Comparison of ENCODE assay signal across 8 cellular contexts in the genomic region with DNA sequence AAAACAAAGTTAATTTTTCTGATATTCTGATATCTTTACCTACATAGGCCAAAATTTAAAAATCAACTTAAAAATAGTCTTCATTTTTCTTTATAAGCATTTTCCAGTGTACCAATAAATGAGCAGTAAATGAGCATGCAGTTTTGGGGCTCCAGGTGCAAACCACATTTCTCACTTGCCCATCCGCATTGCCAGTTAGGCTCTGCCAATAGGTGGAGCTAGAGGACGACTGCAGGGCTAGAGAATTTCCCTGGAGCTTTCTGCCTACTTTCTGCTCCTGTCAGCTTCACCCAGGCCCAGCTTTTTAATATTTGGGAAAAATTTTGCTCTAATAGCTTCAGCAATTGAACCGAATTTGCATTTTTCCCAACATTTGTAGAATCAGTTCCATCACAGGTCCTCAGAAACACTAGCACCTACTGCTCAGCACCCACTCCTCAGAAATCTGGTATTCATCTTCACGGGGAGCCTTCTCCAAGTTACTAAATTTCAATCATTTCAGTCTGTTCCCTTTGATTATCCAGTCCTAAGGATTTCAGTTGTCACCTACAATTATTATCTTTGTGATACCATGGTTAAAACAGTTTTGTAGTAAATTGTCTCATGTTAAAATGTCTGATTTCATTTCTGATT.
DNase-seq lines count a peak whose midpoint lies in the region; ATAC-seq, FAIRE-seq and TF ChIP-seq lines count a peak whose summit lies in the region.

No MANE protein-coding gene starts in this region.

- peak in 9 of 10 experiments; percentile 9 to 45 (median 14) for DNase-seq in CD4-positive, alpha-beta T cell
- DNase-seq in PC-3 (peak; percentile 71), heart right ventricle (peak; percentile 22 to 32), small intestine (peak; percentile 39), mesenteric fat pad (ENCODE audit: low spot score) (no peak)
- peak; percentile 43 for DNase-seq in activated naive CD4-positive, alpha-beta T cell treated with Interleukin-2 at 50 U/mL for 16 hours

- POLR2A ChIA-PET in CD4-positive, alpha-beta T cell (lab: Charles Lee) = no interaction called here
- POLR2A ChIA-PET in PC-3 (lab: Charles Lee; ENCODE audit: unreplicated experiment) = no interaction called here

- H3K36me3 Mint-ChIP-seq in CD4-positive, alpha-beta T cell (ENCODE audit: low read depth) = no peaks in the 10 kb centered on the region

- CTCF ChIA-PET in CD4-positive, alpha-beta T cell (lab: Charles Lee) = interaction anchor here (0.7 to 1.6 kb wide), 3 partner anchors 11 to 973 kb away, joined by 3 read pairs; no protein-coding TSS in a partner anchor
- CTCF ChIA-PET in PC-3 (lab: Charles Lee) = interaction anchor here (0.5 to 1.1 kb wide), 5 partner anchors 23 to 279 kb away, joined by 3 to 5 read pairs (median 3); no protein-coding TSS in a partner anchor

- H3K4me3 ChIP-seq in PC-3 (ENCODE audit: low read length) = no peak overlapping the region
- no peak overlapping the region for H3K4me3 ChIP-seq in heart right ventricle
- no peak overlapping the region for H3K4me3 ChIP-seq in small intestine (ENCODE audit: low read depth in 1 of 2, low read length in 2 of 2)

- H3K4me1 Mint-ChIP-seq in CD4-positive, alpha-beta T cell (ENCODE audit: low read depth) = no peaks in the 10 kb centered on the region

- no peaks in the 10 kb centered on the region for H3F3A ChIP-seq in PC-3 (ENCODE audit: low read length, unreplicated experiment)

- ATAC-seq in CD4-positive, alpha-beta T cell (ENCODE audit: poor library complexity) = no peak
- ATAC-seq in GM18868 (IDR thresholded peaks at IDR 0.05; ENCODE audit: unreplicated experiment) = peak; percentile 91
- ATAC-seq in HG03064 (IDR thresholded peaks at IDR 0.05; ENCODE audit: low read depth, unreplicated experiment) = peak; percentile 53
- ATAC-seq in PC-3 = peak; percentile 75
- ATAC-seq in heart right ventricle = no peak

- H3K79me2 ChIP-seq in PC-3 (ENCODE audit: low read length) = no peaks in the 10 kb centered on the region

- H3K9ac ChIP-seq in PC-3 (ENCODE audit: low read length) = no peak overlapping the region

- BruUV-seq in PC-3 (replicated peaks; lab: Mats Ljungman, UMichigan) = no TSS peak

- H3K36me3 ChIP-seq in PC-3 (ENCODE audit: low read depth, low read length) = no peaks in the 10 kb centered on the region
- no peaks in the 10 kb centered on the region for H3K36me3 ChIP-seq in heart right ventricle
- H3K36me3 ChIP-seq in small intestine (ENCODE audit: control insufficient read depth in 2 of 2, insufficient read depth in 2 of 2, low read length in 2 of 2) = no peaks in the 10 kb centered on the region

- no peak overlapping the region for H3K27ac Mint-ChIP-seq in CD4-positive, alpha-beta T cell

- peaks cover 7% of the 10 kb centered on the region for H3K27me3 Mint-ChIP-seq in CD4-positive, alpha-beta T cell

- H3K27ac ChIP-seq in CD4-positive, alpha-beta T cell (ENCODE audit: low read depth, low read length) = no peak overlapping the region
- no peak overlapping the region for H3K27ac ChIP-seq in PC-3 (ENCODE audit: low read length)
- no peak overlapping the region for H3K27ac ChIP-seq in heart right ventricle
- H3K27ac ChIP-seq in small intestine (ENCODE audit: low read depth in 1 of 2, low read length in 1 of 2) = no peak overlapping the region

- H3K27me3 ChIP-seq in CD4-positive, alpha-beta T cell (ENCODE audit: control insufficient read depth, insufficient read depth, low read length) = no peaks in the 10 kb centered on the region
- H3K27me3 ChIP-seq in PC-3 (ENCODE audit: low read length) (no peaks in the 10 kb centered on the region), heart right ventricle (no peaks in the 10 kb centered on the region), small intestine (ENCODE audit: control insufficient read depth in 2 of 2, insufficient read depth in 2 of 2, low read length in 2 of 2) (no peaks in the 10 kb centered on the region)

- H4K20me1 ChIP-seq in PC-3 (ENCODE audit: low read length) = no peaks in the 10 kb centered on the region

- intact Hi-C loops in CD4-positive, alpha-beta T cell (cut with DNase I, micrococcal nuclease) = loop anchor here (5.0 to 10.0 kb wide), 4 partner anchors 614 to 1792 kb away; no protein-coding TSS in a partner anchor
- intact Hi-C loops in PC-3 (cut with micrococcal nuclease) (loop anchor here (1.0 to 2.0 kb wide), 2 partner anchors 615 to 1326 kb away; no protein-coding TSS in a partner anchor), heart right ventricle (cut with DNase I) (loop anchor here in 3 of 10 donors (1.0 to 10.0 kb wide), 2 partner anchors 614 to 960 kb away; no protein-coding TSS in a partner anchor)

- no peaks in the 10 kb centered on the region for H3K4me1 ChIP-seq in PC-3 (ENCODE audit: insufficient read depth, low read length)
- H3K4me1 ChIP-seq in heart right ventricle = no peaks in the 10 kb centered on the region
- no peaks in the 10 kb centered on the region for H3K4me1 ChIP-seq in small intestine (ENCODE audit: control insufficient read depth in 2 of 2, insufficient read depth in 1 of 2, low read depth in 1 of 2, low read length in 1 of 2)

- no peak for FAIRE-seq in small intestine (lab: Jason Lieb, UNC)

- WGBS in heart right ventricle, 2 donors = 43 to 44% methylated on average over 4 of the region's 4 CpGs
- 29 to 33% (median 30%) methylated on average over 4 of the region's 4 CpGs for WGBS in small intestine, 3 donors

- no peak overlapping the region for H3K4me2 ChIP-seq in PC-3 (ENCODE audit: low read length)

- H3K9me3 ChIP-seq in CD4-positive, alpha-beta T cell (ENCODE audit: control insufficient read depth, low read length) = peaks cover 2% of the 10 kb centered on the region
- H3K9me3 ChIP-seq in PC-3 (ENCODE audit: low read length) (no peaks in the 10 kb centered on the region), heart right ventricle (peaks cover 0 to 4% (median 3%) of the 10 kb centered on the region in 11 donors), small intestine (ENCODE audit: control insufficient read depth, low read depth) (no peaks in the 10 kb centered on the region)

- H3K9me3 Mint-ChIP-seq in CD4-positive, alpha-beta T cell = no peaks in the 10 kb centered on the region

- H3K9me2 ChIP-seq in PC-3 (replicated peaks; ENCODE audit: low read length) = no peaks in the 10 kb centered on the region

- H2AFZ ChIP-seq in PC-3 (ENCODE audit: low read length) = no peak overlapping the region

- peak; percentile 86 for TF ChIP-seq CTCF in CD4-positive, alpha-beta T cell (IDR thresholded peaks at IDR 0.05)
- TF ChIP-seq CTCF in PC-3 (conservative IDR thresholded peaks at IDR 0.05; ENCODE audit: low read depth, low read length) (peak; percentile 95), heart right ventricle (IDR thresholded peaks at IDR 0.05) (peak; percentile 64 to 94 (median 86))

- no peak overlapping the region for H3K4me3 Mint-ChIP-seq in CD4-positive, alpha-beta T cell

Comparison
In these comparisons a context has a peak if more than half of its experiments do, and no peak if none do; other contexts are left out.
1. ATAC-seq: peak in GM18868 (single experiment), HG03064 (single experiment) and PC-3 (single experiment); none in CD4-positive, alpha-beta T cell (single experiment) and heart right ventricle (0 of 8).
2. Peak in every context shown above with its lines, with median percentiles within 50 percentile points of each other: CTCF ChIP-seq.